8 cellular contexts compared by ENCODE assay signal in the genomic region with DNA sequence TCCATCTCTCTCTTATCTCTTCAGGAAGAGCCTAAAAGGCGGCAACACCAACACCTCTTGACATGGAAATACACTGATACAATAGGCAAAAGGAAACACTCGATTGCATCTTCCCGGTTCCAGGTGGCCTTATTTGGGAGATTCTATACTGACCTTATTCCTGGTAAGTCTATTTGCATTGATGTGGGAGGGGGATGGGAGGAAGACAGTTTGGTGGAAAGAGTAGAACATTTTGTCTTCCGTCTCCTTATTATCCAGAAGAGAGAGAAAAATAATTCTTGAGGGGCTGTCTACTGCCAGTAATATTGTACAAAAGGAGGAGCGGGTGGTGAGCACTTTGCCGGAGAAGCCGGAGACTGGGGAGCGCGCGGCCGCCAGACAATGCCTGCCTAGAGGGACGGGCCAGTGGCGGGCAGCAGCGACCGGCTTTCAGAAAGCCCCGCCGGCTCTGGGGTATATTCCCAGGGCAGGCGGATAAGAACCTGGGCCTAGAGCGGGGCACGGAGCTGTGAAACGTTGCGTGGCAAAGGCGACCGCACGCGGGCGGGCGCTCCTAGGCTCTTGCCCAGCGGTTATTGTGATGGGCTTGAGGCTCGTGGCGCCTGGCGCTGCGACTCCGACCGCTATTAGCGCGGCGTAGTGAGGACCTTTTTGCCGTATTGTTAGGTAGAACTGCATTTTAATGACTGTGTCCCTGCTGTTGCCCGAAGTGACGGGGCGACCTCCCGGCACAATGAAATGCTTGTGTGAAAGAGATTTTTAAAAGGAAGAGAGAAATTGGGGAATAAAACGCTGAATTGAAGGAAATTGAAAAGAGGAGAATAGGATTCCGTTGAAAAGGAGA. TPM values are rescaled to one million over a fixed set of nuclear protein-coding genes. Genes with fewer than 3 reads are reported as not detected.
DNase-seq lines count a peak whose midpoint lies in the region; ATAC-seq and TF ChIP-seq lines count a peak whose summit lies in the region.

No MANE protein-coding gene starts in this region.

- no peaks in the 10 kb centered on the region for H3K27me3 ChIP-seq in sigmoid colon

- TF ChIP-seq EP300 in sigmoid colon (IDR thresholded peaks at IDR 0.05), result no peak

- peak overlapping the region in 3 of 4 donors; percentile 40 to 83 (median 43) for H3K27ac ChIP-seq in sigmoid colon

- H3K4me3 ChIP-seq in fibroblast of pulmonary artery (replicated peaks; ENCODE audit: low read depth, low read length) (peak overlapping the region; percentile 37), sigmoid colon (peak overlapping the region; percentile 13 to 61 (median 36))

- TF ChIP-seq CTCF in fibroblast of pulmonary artery (IDR thresholded peaks at IDR 0.05; ENCODE audit: low read length, missing control alignments) (no peak), sigmoid colon (IDR thresholded peaks at IDR 0.05) (no peak)

- TF ChIP-seq POLR2A in sigmoid colon (IDR thresholded peaks at IDR 0.05), result no peak

- WGBS in sigmoid colon, 2 donors, result 15 to 32% methylated on average over 45 of the region's 45 CpGs

- intact Hi-C loops in sigmoid colon (cut with DNase I), result no loop called here

- DNase-seq in NCI-H2107 (lab: John Stamatoyannopoulos, UW), result peak; percentile 14
- DNase-seq in NCI-H2107 treated with DMSO at 0.1 percent for 48 hours (lab: John Stamatoyannopoulos, UW; ENCODE audit: unreplicated experiment), result no peak
- DNase-seq in SHP77 treated with DMSO at 0.1 percent for 48 hours (lab: John Stamatoyannopoulos, UW), result peak; percentile 77
- DNase-seq in fibroblast of pulmonary artery (ENCODE audit: low read depth), result peak; percentile 10
- DNase-seq in sigmoid colon, result no peak
- no peak for DNase-seq in KG1 (lab: John Stamatoyannopoulos, UW)

- H3K9me3 ChIP-seq in sigmoid colon, result no peaks in the 10 kb centered on the region

- peaks cover 0 to 15% (median 4%) of the 10 kb centered on the region in 4 donors for H3K4me1 ChIP-seq in sigmoid colon

- peaks cover 0 to 12% (median 0%) of the 10 kb centered on the region in 4 donors for H3K36me3 ChIP-seq in sigmoid colon

- no peak for ATAC-seq in GM19455 (IDR thresholded peaks at IDR 0.05; ENCODE audit: unreplicated experiment)
- no peak for ATAC-seq in HG03460 (IDR thresholded peaks at IDR 0.05; ENCODE audit: unreplicated experiment)

RNA-seq across cellular contexts. Expression of a gene that starts 0.5 kb away (rescaled TPM):
- total RNA-seq in sigmoid colon, result 10 to 100 TPM; 14.3 to 17.4 (median 15.6) TPM
- 1 to 10 TPM in 2 of 3 donors, not detected in 1; 1.2 to 2.8 TPM for polyA plus RNA-seq in sigmoid colon

Comparison
In these comparisons a context has a peak if more than half of its experiments do, and no peak if none do; other contexts are left out.
1. DNase-seq: peak in NCI-H2107 (single experiment), SHP77 treated with DMSO at 0.1 percent for 48 hours (single experiment) and fibroblast of pulmonary artery (single experiment); none in NCI-H2107 treated with DMSO at 0.1 percent for 48 hours (single experiment), sigmoid colon (single experiment) and KG1 (single experiment).